Comparison of ENCODE assay signal across 1 cellular context in genomic region chr2:43273477-43273876, GRCh38.
TF ChIP-seq lines count a peak whose summit lies in the region.

No MANE protein-coding gene starts in this region.

TF ChIP-seq in H1, 55 proteins besides CTCF, POLR2A, EP300 and RAD21 (continued from another document):
- TF ChIP-seq ATF2 (IDR thresholded peaks at IDR 0.05; ENCODE audit: low read length): no peak
- TF ChIP-seq PHF8 (conservative IDR thresholded peaks at IDR 0.05; ENCODE audit: low read depth, low read length): no peak
